In genomic region chr6:41645007-41645618, GRCh38 we compare ENCODE assay signal across 18 cellular contexts. TPM values are rescaled to one million over a fixed set of nuclear protein-coding genes. Genes with fewer than 3 reads are reported as not detected.
A peak's percentile ranks its signal among the peaks of the same experiment; 100 is the strongest.
DNase-seq lines count a peak whose midpoint lies in the region; ATAC-seq, FAIRE-seq and TF ChIP-seq lines count a peak whose summit lies in the region.
"Had no signal": no experiment of that assay in that cellular context is flagged by ENCODE, and none has a peak within 500 bp of the region (broad histone marks: within the 10 kb centered on the region; RNA-seq: fewer than 3 reads in every experiment).

No MANE protein-coding gene starts in this region.

- H3K9me3 Mint-ChIP-seq in MCF 10A (ENCODE audit: unreplicated experiment) (no peaks in the 10 kb centered on the region), nephron progenitor cell (no peaks in the 10 kb centered on the region)
- no peaks in the 10 kb centered on the region for H3K9me3 Mint-ChIP-seq in activated CD8-positive, alpha-beta T cell treated with anti-CD3 and anti-CD28 coated beads for 36 hours

- H3K27ac Mint-ChIP-seq in MCF 10A (ENCODE audit: low read depth, unreplicated experiment) (peak overlapping the region; percentile 91), nephron progenitor cell (peak overlapping the region; percentile 73)
- H3K27ac Mint-ChIP-seq in activated CD8-positive, alpha-beta T cell treated with anti-CD3 and anti-CD28 coated beads for 36 hours, result no peak overlapping the region

- peak overlapping the region; percentile 90; the same call in 1 of the 2 replicates for H2BK20ac ChIP-seq in H1 (ENCODE audit: low read length)

- no peak overlapping the region for H4K5ac ChIP-seq in H1 (ENCODE audit: insufficient read length, low read depth, low read length)

- H3K18ac ChIP-seq in H1 (ENCODE audit: extremely low read depth, low read length), result peak overlapping the region; percentile 87

- H3K36me3 Mint-ChIP-seq in MCF 10A (ENCODE audit: insufficient read depth, unreplicated experiment) (peaks cover 26% of the 10 kb centered on the region), nephron progenitor cell (ENCODE audit: low read depth) (peaks cover 49% of the 10 kb centered on the region)
- no peaks in the 10 kb centered on the region for H3K36me3 Mint-ChIP-seq in activated CD8-positive, alpha-beta T cell treated with anti-CD3 and anti-CD28 coated beads for 36 hours (ENCODE audit: low read depth)
- H3K36me3 Mint-ChIP-seq: naive thymus-derived CD4-positive, alpha-beta T cell had no signal

- TF ChIP-seq EP300 in H1 (IDR thresholded peaks at IDR 0.05; ENCODE audit: borderline replicate concordance in 1 of 2, low read depth in 2 of 2, low read length in 2 of 2), result no peak

- no peak for TF ChIP-seq RAD21 in H1 (IDR thresholded peaks at IDR 0.05 in 1 of 2, conservative IDR thresholded peaks at IDR 0.05 in 1 of 2; ENCODE audit: low read depth in 2 of 2, low read length in 2 of 2)

- BruUV-seq in MCF 10A (replicated peaks; lab: Mats Ljungman, UMichigan), result no TSS peak

- no peak for TF ChIP-seq POLR2A in breast epithelium (IDR thresholded peaks at IDR 0.05)
- TF ChIP-seq POLR2A in H1 (IDR thresholded peaks at IDR 0.05; ENCODE audit: control extremely low read depth in 1 of 2, low read depth in 2 of 2, low read length in 2 of 2), result no peak

- no peaks in the 10 kb centered on the region for H3K4me1 ChIP-seq in breast epithelium
- H3K4me1 ChIP-seq in H1 (replicated peaks in 1 of 4; ENCODE audit: control insufficient read depth in 3 of 4, insufficient read depth in 4 of 4, low read length in 3 of 4), result peaks cover 4 to 45% (median 31%) of the 10 kb centered on the region in 4 experiments
- no peaks in the 10 kb centered on the region for H3K4me1 ChIP-seq in aorta (ENCODE audit: control insufficient read depth in 1 of 2, insufficient read depth in 2 of 2, low read length in 2 of 2)
- H3K4me1 ChIP-seq: A549, uterus had no signal

- no peak overlapping the region for H3K27ac ChIP-seq in breast epithelium
- H3K27ac ChIP-seq in H1 (ENCODE audit: low read depth, low read length), result no peak overlapping the region
- H3K27ac ChIP-seq in aorta (ENCODE audit: low read depth in 1 of 2, low read length in 2 of 2), result no peak overlapping the region
- H3K27ac ChIP-seq: A549, uterus had no signal

- WGBS in H1 (ENCODE audit: extremely low coverage in 1 of 2, insufficient coverage in 1 of 2, insufficient read length in 1 of 2, insufficient replicate concordance in 2 of 2, low coverage in 1 of 2, low lambda C conversion rate in 2 of 2, missing lambda C conversion rate in 1 of 2), 2 experiments, result 51% methylated on average over 12 of the region's 12 CpGs; no CpG with 5 or more reads in 1 of the 2 experiments
- 87 to 90% methylated on average over 12 of the region's 12 CpGs for WGBS in aorta, 2 donors

- H3K27me3 Mint-ChIP-seq in MCF 10A (ENCODE audit: insufficient read depth, unreplicated experiment) (no peaks in the 10 kb centered on the region), nephron progenitor cell (ENCODE audit: low read depth, poor library complexity) (peaks cover 3% of the 10 kb centered on the region)
- H3K27me3 Mint-ChIP-seq in activated CD8-positive, alpha-beta T cell treated with anti-CD3 and anti-CD28 coated beads for 36 hours, result peaks cover 7% of the 10 kb centered on the region

- peaks cover under 1% of the 10 kb centered on the region; the same call in 1 of the 2 replicates for H3K79me1 ChIP-seq in H1 (ENCODE audit: low read depth, low read length)

- H2BK5ac ChIP-seq in H1 (ENCODE audit: low read depth, low read length), result peak overlapping the region; percentile 60; the same call in 1 of the 2 replicates

- H2AFZ ChIP-seq in H1 (ENCODE audit: low read length), result no peak overlapping the region

- CTCF ChIA-PET in MCF 10A (lab: Yijun Ruan, JAX) (no interaction called here), H1 (lab: Charles Lee; ENCODE audit: partially characterized antibody) (interaction anchor here (0.6 to 6.5 kb wide), 5 partner anchors 18 to 220 kb away, joined by 3 to 32 read pairs (median 4); no protein-coding TSS in a partner anchor)
- CTCF ChIA-PET in activated CD8-positive, alpha-beta T cell treated with anti-CD3 and anti-CD28 coated beads for 36 hours (lab: Charles Lee), result no interaction called here

- H3K4me3 Mint-ChIP-seq in MCF 10A (ENCODE audit: unreplicated experiment) (no peak overlapping the region), nephron progenitor cell (peak overlapping the region; percentile 70)
- H3K4me3 Mint-ChIP-seq in activated CD8-positive, alpha-beta T cell treated with anti-CD3 and anti-CD28 coated beads for 36 hours, result no peak overlapping the region
- H3K4me3 Mint-ChIP-seq: naive thymus-derived CD4-positive, alpha-beta T cell had no signal

- H3K23ac ChIP-seq in H1 (ENCODE audit: insufficient read length), result no peak overlapping the region

- H3K4me3 ChIP-seq in breast epithelium (no peak overlapping the region), H1 (ENCODE audit: extremely low read depth in 1 of 4, insufficient read depth in 2 of 4, low read depth in 3 of 4, low read length in 4 of 4) (0 out of 8 replicates have a peak overlapping the region, but pooled peaks of 2 of the 4 experiments have one; percentile 9 to 14), aorta (ENCODE audit: low read length in 2 of 2) (no peak overlapping the region)
- H3K4me3 ChIP-seq: A549, uterus had no signal

- H3K14ac ChIP-seq in H1 (ENCODE audit: insufficient read length), result no peak overlapping the region

- H3K9ac ChIP-seq in H1 (replicated peaks in 1 of 4; ENCODE audit: extremely low read depth in 1 of 4, low read depth in 3 of 4, low read length in 3 of 4), result no peak overlapping the region

- H4K20me1 ChIP-seq in H1 (replicated peaks in 1 of 2; ENCODE audit: control insufficient read depth in 1 of 2, insufficient read depth in 2 of 2, low read length in 2 of 2), result peaks cover 5 to 14% of the 10 kb centered on the region in 2 experiments

- H2BK15ac ChIP-seq in H1 (ENCODE audit: low read length), result peak overlapping the region; percentile 88

- H3K23me2 ChIP-seq in H1 (ENCODE audit: low read depth, low read length), result no peaks in the 10 kb centered on the region; the same call in none of the 2 replicates

- H3K4me1 Mint-ChIP-seq in MCF 10A (ENCODE audit: insufficient read depth, unreplicated experiment) (peaks cover 26% of the 10 kb centered on the region), nephron progenitor cell (peaks cover 82% of the 10 kb centered on the region)
- no peaks in the 10 kb centered on the region for H3K4me1 Mint-ChIP-seq in activated CD8-positive, alpha-beta T cell treated with anti-CD3 and anti-CD28 coated beads for 36 hours (ENCODE audit: low read depth)
- H3K4me1 Mint-ChIP-seq: naive thymus-derived CD4-positive, alpha-beta T cell had no signal

- H3K4me2 ChIP-seq in H1 (ENCODE audit: insufficient read depth in 1 of 2, low read depth in 2 of 2, low read length in 2 of 2), result peak overlapping the region; percentile 48 to 60
- H3K4me2 ChIP-seq: A549 had no signal

- POLR2A ChIA-PET in MCF 10A (lab: Yijun Ruan, JAX) (no interaction called here), H1 (lab: Charles Lee; ENCODE audit: partially characterized antibody) (interaction anchor here (1.2 to 1.3 kb wide), 4 partner anchors 9 to 39 kb away, joined by 3 to 9 read pairs (median 5); no protein-coding TSS in a partner anchor)
- POLR2A ChIA-PET in activated CD8-positive, alpha-beta T cell treated with anti-CD3 and anti-CD28 coated beads for 36 hours (lab: Charles Lee), result no interaction called here

- no peak for TF ChIP-seq CTCF in MCF 10A (IDR thresholded peaks at IDR 0.05; ENCODE audit: unreplicated experiment)
- TF ChIP-seq CTCF in breast epithelium (IDR thresholded peaks at IDR 0.05), result no peak
- no peak for TF ChIP-seq CTCF in H1 (IDR thresholded peaks at IDR 0.05; ENCODE audit: control extremely low read depth in 1 of 3, insufficient read depth in 1 of 3, low read depth in 1 of 3, low read length in 3 of 3)
- TF ChIP-seq CTCF in nephron progenitor cell (IDR thresholded peaks at IDR 0.05), result no peak
- TF ChIP-seq CTCF in activated CD8-positive, alpha-beta T cell treated with anti-CD3 and anti-CD28 coated beads for 36 hours (IDR thresholded peaks at IDR 0.05), result no peak

- no peak for DNase-seq in MCF 10A (ENCODE audit: unreplicated experiment)
- no peak for DNase-seq in breast epithelium (ENCODE audit: low spot score in 2 of 2)
- peak in 1 of 2 experiments; percentile 55 for DNase-seq in H1 (ENCODE audit: low read depth in 1 of 2, low spot score in 2 of 2)
- peak; percentile 24 for DNase-seq in nephron progenitor cell
- peak; percentile 38 to 46 for DNase-seq in aorta
- no peak for DNase-seq in ecto neural progenitor cell (ENCODE audit: low spot score)
- DNase-seq in NCI-H2107 (lab: John Stamatoyannopoulos, UW), result no peak
- no peak for DNase-seq in activated CD8-positive, alpha-beta T cell treated with anti-CD3 and anti-CD28 coated beads for 36 hours
- DNase-seq: activated naive CD4-positive, alpha-beta T cell; anterior cingulate cortex; C1 segment of cervical spinal cord; GDM1; KBM-7; naive thymus-derived CD4-positive, alpha-beta T cell; Right ventricle myocardium superior; uterus had no signal

- H2BK120ac ChIP-seq in H1 (replicated peaks; ENCODE audit: low read depth, low read length), result no peak overlapping the region

- H4K91ac ChIP-seq in H1 (replicated peaks; ENCODE audit: insufficient read length, low read length), result peak overlapping the region; percentile 14

- 0 out of 2 replicates have a peak overlapping the region, but pooled peaks have one; percentile 68 for H2BK12ac ChIP-seq in H1 (ENCODE audit: low read depth, low read length)

- H3K4ac ChIP-seq in H1 (replicated peaks; ENCODE audit: insufficient read length, low read depth, low read length), result peak overlapping the region; percentile 30

- H2AK5ac ChIP-seq in H1 (ENCODE audit: low read depth, low read length), result 0 out of 2 replicates have a peak overlapping the region, but pooled peaks have one; percentile 84

- H3K36me3 ChIP-seq in breast epithelium (no peaks in the 10 kb centered on the region), H1 (ENCODE audit: control insufficient read depth in 2 of 4, insufficient read depth in 4 of 4, low read length in 3 of 4) (peaks cover 0 to 11% (median 2%) of the 10 kb centered on the region in 4 experiments; a peak in 4 of 8 replicates), aorta (ENCODE audit: control insufficient read depth in 1 of 2, insufficient read depth in 2 of 2, low read length in 1 of 2) (no peaks in the 10 kb centered on the region)
- H3K36me3 ChIP-seq: uterus had no signal

- intact Hi-C loops in MCF 10A (cut with micrococcal nuclease) (no loop called here), breast epithelium (cut with DNase I; ENCODE audit: low total_unique reads) (no loop called here), aorta (cut with DNase I) (no loop called here)
- intact Hi-C loops in activated CD8-positive, alpha-beta T cell treated with anti-CD3 and anti-CD28 coated beads for 36 hours (cut with micrococcal nuclease), result no loop called here

- H3K27me3 ChIP-seq in breast epithelium (no peaks in the 10 kb centered on the region), H1 (replicated peaks in 1 of 4; ENCODE audit: control insufficient read depth in 3 of 4, extremely low read depth in 1 of 4, insufficient read depth in 3 of 4, low read length in 3 of 4) (peaks cover 0 to 18% (median 7%) of the 10 kb centered on the region in 4 experiments; a peak in 5 of 7 replicates), aorta (ENCODE audit: control insufficient read depth in 1 of 2, insufficient read depth in 2 of 2, low read length in 1 of 2) (no peaks in the 10 kb centered on the region)
- H3K27me3 ChIP-seq: uterus had no signal

- no peak overlapping the region for H3K56ac ChIP-seq in H1 (replicated peaks; ENCODE audit: insufficient read length, low read depth, low read length)

- H4K8ac ChIP-seq in H1 (ENCODE audit: extremely low read depth, insufficient read depth, low read length), result no peak overlapping the region

- no peak for FAIRE-seq in H1 (lab: Jason Lieb, UNC)
- FAIRE-seq: A549 had no signal

- H3K79me2 ChIP-seq in H1 (ENCODE audit: control insufficient read depth in 1 of 2, insufficient read depth in 2 of 2, low read length in 2 of 2), result no peaks in the 10 kb centered on the region

- ATAC-seq in aorta (ENCODE audit: low FRiP score), result no peak
- no peak for ATAC-seq in activated CD8-positive, alpha-beta T cell treated with anti-CD3 and anti-CD28 coated beads for 36 hours
- ATAC-seq: A549; naive thymus-derived CD4-positive, alpha-beta T cell had no signal

- H3K9me3 ChIP-seq in breast epithelium (no peaks in the 10 kb centered on the region), H1 (ENCODE audit: insufficient read depth in 2 of 2, low read depth in 1 of 2, low read length in 1 of 2) (no peaks in the 10 kb centered on the region), aorta (ENCODE audit: control insufficient read depth, low read length) (no peaks in the 10 kb centered on the region)
- H3K9me3 ChIP-seq: A549, uterus had no signal

RNA-seq across cellular contexts. Expression of gene MDFI, which starts 6.8 kb away (rescaled TPM):
- total RNA-seq in MCF 10A (2022) (39.1 and 59.1 TPM in 2 replicates), breast epithelium (10 to 100 TPM; 26.7 to 75.8 (median 36.1) TPM), aorta (10 to 100 TPM in 1 of 2 donors, 1 to 10 TPM in 1; 9.3 to 22.3 TPM)
- total RNA-seq in H1 (2021; fragmentation: NEBNext Ultra II Directional; extraction: Animal tissue kit (Norgen Biotek cat#: 25700)), result 38.5 and 41.0 TPM in 2 replicates
- polyA plus RNA-seq in H1 (2011; rRNA removed) (65.6 and 78.9 TPM in 2 replicates), aorta (1 to 10 TPM in 1 of 2 donors, under 1 TPM in 1; 0.13 to 5.4 TPM)
- 73.5 TPM for polyA plus RNA-seq in H1 (2011; cell fraction: cytosol; rRNA removed)
- polyA plus RNA-seq in H1 (2011; cell fraction: nucleus; rRNA removed), result 60.0 TPM
- polyA plus RNA-seq in H1 (2012, experiment 1 of 2), result 21.8 to 38.0 TPM (median 35.1 TPM) in 4 replicates
- 41.2 TPM for polyA plus RNA-seq in H1 (2012, experiment 2 of 2)
- polyA plus RNA-seq in H1 (2013, experiment 1 of 2), result 36.9 TPM
- 40.4 TPM for polyA plus RNA-seq in H1 (2013, experiment 2 of 2)
- polyA minus RNA-seq in H1 (2011; rRNA and poly(A)+ RNA removed), result 10.9 and 15.4 TPM in 2 replicates
- polyA minus RNA-seq in H1 (2011; cell fraction: cytosol; rRNA and poly(A)+ RNA removed), result 22.2 TPM
- 12.8 TPM for polyA minus RNA-seq in H1 (2011; cell fraction: nucleus; rRNA and poly(A)+ RNA removed)
- not detected for total RNA-seq in activated CD8-positive, alpha-beta T cell treated with anti-CD3 and anti-CD28 coated beads for 36 hours
- total RNA-seq: naive thymus-derived CD4-positive, alpha-beta T cell; T-helper 1 cell treated with Interleukin-12 subunit alpha and Interleukin-12 subunit beta and Interleukin-4 antibody, amounts not matched to agents 30 ng/mL and 1 ng/mL, for 36 hours had no signal
- polyA plus RNA-seq: naive thymus-derived CD4-positive, alpha-beta T cell had no signal

Comparison
In these comparisons a context has a peak if more than half of its experiments do, and no peak if none do; other contexts are left out.
1. DNase-seq: peak in nephron progenitor cell (single experiment) and aorta (2 of 2); none in MCF 10A (single experiment), breast epithelium (0 of 2), ecto neural progenitor cell (single experiment), NCI-H2107 (single experiment) and activated CD8-positive, alpha-beta T cell treated with anti-CD3 and anti-CD28 coated beads for 36 hours (single experiment).
2. RNA of gene MDFI, which starts 6.8 kb away (total RNA-seq): 39.1 to 59.1 TPM in MCF 10A, 38.5 to 41.0 TPM in H1, 26.7 to 75.8 TPM in breast epithelium and 9.3 to 22.3 TPM in aorta; not detected in activated CD8-positive, alpha-beta T cell treated with anti-CD3 and anti-CD28 coated beads for 36 hours; every median in the first group is over 4 times any median in the second.